8 cellular contexts compared by ENCODE assay signal in the genomic region with DNA sequence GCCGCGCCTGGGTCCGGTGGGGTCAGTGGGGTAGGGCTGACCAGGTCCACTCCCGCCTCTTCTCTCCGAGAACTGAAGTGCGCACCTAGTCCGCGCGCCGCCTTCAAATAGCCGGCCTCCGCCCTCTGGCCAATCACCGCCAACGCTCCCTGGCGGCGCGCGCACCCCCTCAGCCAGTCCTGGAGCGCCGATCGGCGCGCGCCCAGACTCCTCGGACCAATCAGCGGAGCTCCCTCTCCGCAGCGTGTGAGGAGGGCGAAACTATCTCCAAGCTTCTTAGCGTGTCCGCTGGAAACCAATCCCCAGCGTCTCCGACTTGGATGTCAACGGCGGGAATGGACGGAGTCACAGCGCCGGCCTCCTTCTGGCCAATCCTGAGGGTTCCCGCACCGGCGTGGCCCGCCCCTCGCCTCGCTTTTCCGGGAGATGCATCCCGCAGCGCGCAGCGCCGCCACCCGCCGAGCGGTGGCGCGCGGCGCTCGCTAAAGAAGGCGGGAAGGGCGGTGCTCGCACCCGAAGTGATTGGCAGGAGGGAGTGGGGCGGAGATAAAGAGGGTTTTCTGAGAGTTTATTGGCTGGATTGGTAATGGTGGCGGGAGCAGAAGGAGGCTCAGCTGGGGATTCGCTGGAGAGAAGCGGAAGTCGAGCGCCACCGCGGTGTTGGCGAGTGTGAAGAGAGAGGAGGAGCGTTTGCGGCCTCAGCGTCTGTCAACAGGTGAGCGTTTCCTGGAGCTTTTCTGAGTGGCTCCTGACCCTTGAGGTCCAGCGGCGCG. TPM values are rescaled to one million over a fixed set of nuclear protein-coding genes. Genes with fewer than 3 reads are reported as not detected.
DNase-seq lines count a peak whose midpoint lies in the region; ATAC-seq and FAIRE-seq lines count a peak whose summit lies in the region.

A gene (minus strand): TSS at position 81 of the 773 bp plus-strand sequence. CDS start 133 bp downstream, outside the sequence.

- peaks cover 18% of the 10 kb centered on the region for H3K36me3 Mint-ChIP-seq in effector memory CD8-positive, alpha-beta T cell (ENCODE audit: insufficient read depth)

- DNase-seq in Caki2 (ENCODE audit: low read depth) (peak; percentile 100), HTR-8/SVneo (ENCODE audit: insufficient read length, low spot score) (peak; percentile 99), NOMO-1 treated with DMSO at 0.1 percent for 48 hours (lab: John Stamatoyannopoulos, UW; ENCODE audit: unreplicated experiment) (peak; percentile 100), medulla oblongata (ENCODE audit: extremely low spot score) (peak; percentile 100)
- DNase-seq in activated CD8-positive, alpha-beta memory T cell treated with anti-CD3 and anti-CD28 coated beads for 4 hours (ENCODE audit: low read depth in 2 of 2): peak; percentile 91 to 96
- DNase-seq in effector memory CD8-positive, alpha-beta T cell: peak; percentile 95
- DNase-seq in stimulated activated CD8-positive, alpha-beta memory T cell treated with anti-CD3 and anti-CD28 coated beads, Interleukin-12 subunit alpha, Interleukin-12 subunit beta, amount 100 ng/mL, for 1 hour (ENCODE audit: low read depth): peak; percentile 94

- in situ Hi-C loops in Caki2 (cut with HindIII; ENCODE audit: low pct_unique_long_range_greater_than_20kb, low sequenced_read_pairs): no loop called here

- H3K4me3 Mint-ChIP-seq in effector memory CD8-positive, alpha-beta T cell: peak within 1 kb of the TSS; percentile 75 to 81

- peak within 1 kb of the TSS; percentile 75 to 85 for H3K27ac Mint-ChIP-seq in effector memory CD8-positive, alpha-beta T cell

- peaks cover 19 to 20% of the 10 kb centered on the region in 2 donors for H3K4me1 Mint-ChIP-seq in effector memory CD8-positive, alpha-beta T cell (ENCODE audit: low read depth in 2 of 2)

- ATAC-seq in GM21367 (IDR thresholded peaks at IDR 0.05; ENCODE audit: unreplicated experiment): peak; percentile 67
- peak; percentile 76 for ATAC-seq in effector memory CD8-positive, alpha-beta T cell (replicated peaks)

- H3K27me3 Mint-ChIP-seq in effector memory CD8-positive, alpha-beta T cell: no peaks in the 10 kb centered on the region

- FAIRE-seq in HTR-8/SVneo (lab: Jason Lieb, UNC): peak; percentile 93

- no peaks in the 10 kb centered on the region for H3K9me3 Mint-ChIP-seq in effector memory CD8-positive, alpha-beta T cell

RNA-seq across cellular contexts. Expression of the gene that starts here (rescaled TPM):
- 80.1 and 109 TPM in 2 replicates for total RNA-seq in Caki2 (2014; rRNA removed; shearing (Covaris generic); ENCODE audit: low replicate concordance)

Comparison
In these comparisons a context has a peak if more than half of its experiments do, and no peak if none do; other contexts are left out.
1. Peak in every context shown above with its lines: DNase-seq and ATAC-seq.